Comparison of ENCODE assay signal across 23 cellular contexts in the genomic region with DNA sequence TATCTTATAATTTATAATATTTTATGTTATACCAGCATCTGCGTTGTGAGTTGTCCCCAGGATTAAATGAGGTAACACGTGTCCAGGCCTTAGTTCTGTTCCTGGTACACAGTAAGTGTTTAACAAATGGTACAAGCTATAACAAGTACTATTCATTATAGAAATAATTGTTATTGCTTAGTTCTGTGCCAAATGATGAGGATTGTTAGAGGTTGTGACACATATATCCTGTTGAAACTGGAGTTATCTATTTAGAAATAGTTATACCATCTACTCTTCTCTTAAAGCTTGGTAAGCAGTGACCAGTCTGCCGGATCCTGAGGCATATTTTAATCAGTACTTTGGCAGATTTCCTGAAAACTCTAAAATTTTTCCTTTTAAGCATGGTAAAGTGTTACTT.
"Had no signal": no experiment of that assay in that cellular context is flagged by ENCODE, and none has a peak within 500 bp of the region (broad histone marks: within the 10 kb centered on the region; RNA-seq: fewer than 3 reads in every experiment).

No MANE protein-coding gene starts in this region.

- H3K27ac Mint-ChIP-seq: immature natural killer cell; naive thymus-derived CD4-positive, alpha-beta T cell; natural killer cell had no signal

- H3K4me1 ChIP-seq: esophagus squamous epithelium, gastroesophageal sphincter, heart left ventricle, left lung, lower lobe of right lung had no signal

- H3K9me3 ChIP-seq: esophagus squamous epithelium, gastroesophageal sphincter, heart left ventricle, left lung, lower lobe of right lung had no signal

- ATAC-seq: gastroesophageal sphincter; heart left ventricle; left cardiac atrium; left lung; left ventricle myocardium superior; lower lobe of right lung; naive thymus-derived CD4-positive, alpha-beta T cell; natural killer cell had no signal

- H3K27me3 Mint-ChIP-seq: naive thymus-derived CD4-positive, alpha-beta T cell had no signal

- H3K36me3 ChIP-seq: esophagus squamous epithelium, gastroesophageal sphincter, heart left ventricle, left lung, lower lobe of right lung had no signal

- H3K4me3 Mint-ChIP-seq: immature natural killer cell; naive thymus-derived CD4-positive, alpha-beta T cell; natural killer cell had no signal

- DNase-seq: cerebellar nuclear complex; dermis blood vessel endothelial cell; dorsolateral prefrontal cortex; effector CD4-positive, alpha-beta T cell; effector memory CD4-positive, alpha-beta T cell; esophagus squamous epithelium; foreskin fibroblast; heart left ventricle; hypothalamus; immature natural killer cell; islet precursor cell; left cardiac atrium; left lung; left ventricle myocardium superior; lower lobe of right lung; mesenchymal stem cell; midbrain; naive thymus-derived CD4-positive, alpha-beta T cell; natural killer cell had no signal

- H3K4me3 ChIP-seq: coronary artery, dorsolateral prefrontal cortex, esophagus squamous epithelium, gastroesophageal sphincter, heart left ventricle, hepatocyte, left lung, lower lobe of right lung had no signal

- H3K4me2 ChIP-seq: hepatocyte had no signal

- H3K27me3 ChIP-seq: dorsolateral prefrontal cortex, esophagus squamous epithelium, gastroesophageal sphincter, heart left ventricle, hepatocyte, left lung had no signal

- FAIRE-seq: frontal cortex had no signal

- H2AFZ ChIP-seq: hepatocyte had no signal

- H3K36me3 Mint-ChIP-seq: immature natural killer cell; naive thymus-derived CD4-positive, alpha-beta T cell; natural killer cell had no signal

- H3K79me2 ChIP-seq: hepatocyte had no signal

- H3K27ac ChIP-seq: coronary artery, dorsolateral prefrontal cortex, esophagus squamous epithelium, gastroesophageal sphincter, heart left ventricle, hepatocyte, left lung, lower lobe of right lung had no signal

- H3K4me1 Mint-ChIP-seq: immature natural killer cell; naive thymus-derived CD4-positive, alpha-beta T cell; natural killer cell had no signal
